In the genomic region with DNA sequence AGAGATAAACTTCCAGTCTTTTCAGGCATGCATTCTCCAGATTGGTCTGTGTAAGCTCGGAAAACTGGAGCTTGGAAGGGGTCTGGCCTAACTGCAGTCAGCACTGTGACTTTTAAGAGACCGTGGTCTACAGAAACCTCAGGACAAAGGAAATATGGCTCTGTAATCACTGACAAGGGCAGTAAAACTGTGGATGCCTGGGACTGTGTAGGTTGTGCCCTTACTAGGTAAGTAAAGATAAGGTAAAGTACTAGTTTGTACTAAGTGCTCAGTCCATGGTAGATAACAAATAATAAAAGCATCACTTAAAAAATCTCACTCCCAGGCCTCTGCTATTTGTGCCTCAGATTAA, we compare ENCODE assay signal across 1 cellular context.
TF ChIP-seq lines count a peak whose summit lies in the region.

No MANE protein-coding gene starts in this region.

TF ChIP-seq in GM23338, 12 proteins besides CTCF, POLR2A, EP300 and RAD21 (continued from another document):
- TF ChIP-seq, protein P1, sequence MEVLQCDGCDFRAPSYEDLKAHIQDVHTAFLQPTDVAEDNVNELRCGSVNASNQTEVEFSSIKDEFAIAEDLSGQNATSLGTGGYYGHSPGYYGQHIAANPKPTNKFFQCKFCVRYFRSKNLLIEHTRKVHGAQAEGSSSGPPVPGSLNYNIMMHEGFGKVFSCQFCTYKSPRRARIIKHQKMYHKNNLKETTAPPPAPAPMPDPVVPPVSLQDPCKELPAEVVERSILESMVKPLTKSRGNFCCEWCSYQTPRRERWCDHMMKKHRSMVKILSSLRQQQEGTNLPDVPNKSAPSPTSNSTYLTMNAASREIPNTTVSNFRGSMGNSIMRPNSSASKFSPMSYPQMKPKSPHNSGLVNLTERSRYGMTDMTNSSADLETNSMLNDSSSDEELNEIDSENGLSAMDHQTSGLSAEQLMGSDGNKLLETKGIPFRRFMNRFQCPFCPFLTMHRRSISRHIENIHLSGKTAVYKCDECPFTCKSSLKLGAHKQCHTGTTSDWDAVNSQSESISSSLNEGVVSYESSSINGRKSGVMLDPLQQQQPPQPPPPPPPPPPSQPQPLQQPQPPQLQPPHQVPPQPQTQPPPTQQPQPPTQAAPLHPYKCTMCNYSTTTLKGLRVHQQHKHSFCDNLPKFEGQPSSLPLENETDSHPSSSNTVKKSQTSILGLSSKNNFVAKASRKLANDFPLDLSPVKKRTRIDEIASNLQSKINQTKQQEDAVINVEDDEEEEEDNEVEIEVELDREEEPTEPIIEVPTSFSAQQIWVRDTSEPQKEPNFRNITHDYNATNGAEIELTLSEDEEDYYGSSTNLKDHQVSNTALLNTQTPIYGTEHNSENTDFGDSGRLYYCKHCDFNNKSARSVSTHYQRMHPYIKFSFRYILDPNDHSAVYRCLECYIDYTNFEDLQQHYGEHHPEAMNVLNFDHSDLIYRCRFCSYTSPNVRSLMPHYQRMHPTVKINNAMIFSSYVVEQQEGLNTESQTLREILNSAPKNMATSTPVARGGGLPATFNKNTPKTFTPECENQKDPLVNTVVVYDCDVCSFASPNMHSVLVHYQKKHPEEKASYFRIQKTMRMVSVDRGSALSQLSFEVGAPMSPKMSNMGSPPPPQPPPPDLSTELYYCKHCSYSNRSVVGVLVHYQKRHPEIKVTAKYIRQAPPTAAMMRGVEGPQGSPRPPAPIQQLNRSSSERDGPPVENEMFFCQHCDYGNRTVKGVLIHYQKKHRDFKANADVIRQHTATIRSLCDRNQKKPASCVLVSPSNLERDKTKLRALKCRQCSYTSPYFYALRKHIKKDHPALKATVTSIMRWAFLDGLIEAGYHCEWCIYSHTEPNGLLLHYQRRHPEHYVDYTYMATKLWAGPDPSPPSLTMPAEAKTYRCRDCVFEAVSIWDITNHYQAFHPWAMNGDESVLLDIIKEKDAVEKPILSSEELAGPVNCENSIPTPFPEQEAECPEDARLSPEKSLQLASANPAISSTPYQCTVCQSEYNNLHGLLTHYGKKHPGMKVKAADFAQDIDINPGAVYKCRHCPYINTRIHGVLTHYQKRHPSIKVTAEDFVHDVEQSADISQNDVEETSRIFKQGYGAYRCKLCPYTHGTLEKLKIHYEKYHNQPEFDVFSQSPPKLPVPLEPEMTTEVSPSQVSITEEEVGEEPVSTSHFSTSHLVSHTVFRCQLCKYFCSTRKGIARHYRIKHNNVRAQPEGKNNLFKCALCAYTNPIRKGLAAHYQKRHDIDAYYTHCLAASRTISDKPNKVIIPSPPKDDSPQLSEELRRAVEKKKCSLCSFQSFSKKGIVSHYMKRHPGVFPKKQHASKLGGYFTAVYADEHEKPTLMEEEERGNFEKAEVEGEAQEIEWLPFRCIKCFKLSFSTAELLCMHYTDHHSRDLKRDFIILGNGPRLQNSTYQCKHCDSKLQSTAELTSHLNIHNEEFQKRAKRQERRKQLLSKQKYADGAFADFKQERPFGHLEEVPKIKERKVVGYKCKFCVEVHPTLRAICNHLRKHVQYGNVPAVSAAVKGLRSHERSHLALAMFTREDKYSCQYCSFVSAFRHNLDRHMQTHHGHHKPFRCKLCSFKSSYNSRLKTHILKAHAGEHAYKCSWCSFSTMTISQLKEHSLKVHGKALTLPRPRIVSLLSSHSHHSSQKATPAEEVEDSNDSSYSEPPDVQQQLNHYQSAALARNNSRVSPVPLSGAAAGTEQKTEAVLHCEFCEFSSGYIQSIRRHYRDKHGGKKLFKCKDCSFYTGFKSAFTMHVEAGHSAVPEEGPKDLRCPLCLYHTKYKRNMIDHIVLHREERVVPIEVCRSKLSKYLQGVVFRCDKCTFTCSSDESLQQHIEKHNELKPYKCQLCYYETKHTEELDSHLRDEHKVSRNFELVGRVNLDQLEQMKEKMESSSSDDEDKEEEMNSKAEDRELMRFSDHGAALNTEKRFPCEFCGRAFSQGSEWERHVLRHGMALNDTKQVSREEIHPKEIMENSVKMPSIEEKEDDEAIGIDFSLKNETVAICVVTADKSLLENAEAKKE (CRISPR knock-in tag; IDR thresholded peaks at IDR 0.05) = no peak
- TF ChIP-seq CREB1 (CRISPR knock-in tag; IDR thresholded peaks at IDR 0.05; ENCODE audit: low read depth) (no peak), POLR2AphosphoS5 (IDR thresholded peaks at IDR 0.05; ENCODE audit: low read depth) (no peak), EZH2phosphoT487 (IDR thresholded peaks at IDR 0.05; ENCODE audit: unreplicated experiment) (no peak), ZNF114 (CRISPR knock-in tag; IDR thresholded peaks at IDR 0.05) (no peak)
- TF ChIP-seq, protein P2, sequence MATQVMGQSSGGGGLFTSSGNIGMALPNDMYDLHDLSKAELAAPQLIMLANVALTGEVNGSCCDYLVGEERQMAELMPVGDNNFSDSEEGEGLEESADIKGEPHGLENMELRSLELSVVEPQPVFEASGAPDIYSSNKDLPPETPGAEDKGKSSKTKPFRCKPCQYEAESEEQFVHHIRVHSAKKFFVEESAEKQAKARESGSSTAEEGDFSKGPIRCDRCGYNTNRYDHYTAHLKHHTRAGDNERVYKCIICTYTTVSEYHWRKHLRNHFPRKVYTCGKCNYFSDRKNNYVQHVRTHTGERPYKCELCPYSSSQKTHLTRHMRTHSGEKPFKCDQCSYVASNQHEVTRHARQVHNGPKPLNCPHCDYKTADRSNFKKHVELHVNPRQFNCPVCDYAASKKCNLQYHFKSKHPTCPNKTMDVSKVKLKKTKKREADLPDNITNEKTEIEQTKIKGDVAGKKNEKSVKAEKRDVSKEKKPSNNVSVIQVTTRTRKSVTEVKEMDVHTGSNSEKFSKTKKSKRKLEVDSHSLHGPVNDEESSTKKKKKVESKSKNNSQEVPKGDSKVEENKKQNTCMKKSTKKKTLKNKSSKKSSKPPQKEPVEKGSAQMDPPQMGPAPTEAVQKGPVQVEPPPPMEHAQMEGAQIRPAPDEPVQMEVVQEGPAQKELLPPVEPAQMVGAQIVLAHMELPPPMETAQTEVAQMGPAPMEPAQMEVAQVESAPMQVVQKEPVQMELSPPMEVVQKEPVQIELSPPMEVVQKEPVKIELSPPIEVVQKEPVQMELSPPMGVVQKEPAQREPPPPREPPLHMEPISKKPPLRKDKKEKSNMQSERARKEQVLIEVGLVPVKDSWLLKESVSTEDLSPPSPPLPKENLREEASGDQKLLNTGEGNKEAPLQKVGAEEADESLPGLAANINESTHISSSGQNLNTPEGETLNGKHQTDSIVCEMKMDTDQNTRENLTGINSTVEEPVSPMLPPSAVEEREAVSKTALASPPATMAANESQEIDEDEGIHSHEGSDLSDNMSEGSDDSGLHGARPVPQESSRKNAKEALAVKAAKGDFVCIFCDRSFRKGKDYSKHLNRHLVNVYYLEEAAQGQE (IDR thresholded peaks at IDR 0.05; ENCODE audit: unreplicated experiment) = no peak
